ENCODE assay signal across 8 cellular contexts in the genomic region with DNA sequence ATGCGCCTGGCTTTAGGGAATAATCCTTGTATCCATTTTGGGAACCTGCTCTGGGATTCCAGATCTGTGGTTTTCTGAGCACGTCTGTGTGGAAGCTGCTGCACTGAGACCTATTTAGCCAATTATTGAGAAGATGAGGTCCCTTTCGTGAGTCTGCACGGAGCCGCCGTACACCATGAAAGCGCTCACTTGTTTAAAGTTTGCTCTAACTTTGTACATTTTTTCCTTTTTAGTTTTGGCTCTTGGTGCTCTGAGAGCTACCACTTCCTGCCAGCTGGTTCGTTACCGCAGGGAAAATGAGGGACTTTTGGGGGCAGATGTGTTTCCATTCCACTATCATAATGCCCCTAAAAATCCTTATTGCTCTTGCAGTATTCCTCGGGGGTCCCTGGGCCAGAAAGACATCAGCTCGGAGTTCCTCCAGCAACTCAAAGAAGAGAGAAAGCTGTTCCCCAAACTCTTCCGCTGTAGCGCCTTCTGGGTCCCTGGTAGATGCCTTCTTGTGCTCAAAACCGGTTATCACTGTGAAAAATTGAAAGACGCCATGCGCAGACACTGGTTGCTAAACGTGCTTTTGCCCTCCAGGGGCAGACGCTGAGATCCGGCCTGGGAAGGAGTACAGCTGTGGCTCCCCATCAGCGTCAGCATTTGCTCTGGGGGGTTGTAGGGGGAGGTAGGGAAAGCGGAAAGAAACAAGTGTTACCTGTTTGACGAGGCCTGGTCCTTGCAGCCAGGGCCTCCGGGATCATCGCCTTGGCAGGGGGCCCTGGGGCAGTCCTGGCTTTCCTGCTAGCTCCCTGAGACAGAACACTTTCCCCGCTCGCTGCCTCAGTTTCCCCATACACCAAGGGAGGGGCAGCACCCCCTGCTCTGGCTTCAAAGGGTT.
DNase-seq lines count a peak whose midpoint lies in the region; ATAC-seq and TF ChIP-seq lines count a peak whose summit lies in the region.

No MANE protein-coding gene starts in this region.

- TF ChIP-seq POLR2A in transverse colon (IDR thresholded peaks at IDR 0.05): no peak

- no peaks in the 10 kb centered on the region for H3K9me3 ChIP-seq in transverse colon

- H3K27me3 ChIP-seq in transverse colon: peaks cover 2% of the 10 kb centered on the region

- in situ Hi-C loops in transverse colon (cut with MboI; ENCODE audit: low pct_ligation_motif_present in 1 of 4, low pct_unique_long_range_greater_than_20kb in 1 of 4, low sequenced_read_pairs in 3 of 4): loop anchor here in 2 of 4 donors (10.0 kb wide), 1 partner anchor 216 kb away; no protein-coding TSS in a partner anchor

- H3K4me3 ChIP-seq in WI38 (ENCODE audit: low read depth, low read length) (peak overlapping the region; percentile 24), transverse colon (peak overlapping the region in 1 of 4 donors; percentile 9)

- 60 to 100% methylated on average over 1 to 26 of the region's 26 CpGs for whole genome bisulfite sequencing in transverse colon (ENCODE audit: low coverage in 1 of 2), 2 donors

- H3K27ac ChIP-seq in transverse colon: peak overlapping the region; percentile 37 to 60 (median 56)

- TF ChIP-seq EP300 in transverse colon (IDR thresholded peaks at IDR 0.05; ENCODE audit: low read depth): no peak

- H3K36me3 ChIP-seq in transverse colon: no peaks in the 10 kb centered on the region

- TF ChIP-seq CTCF in WI38 (IDR thresholded peaks at IDR 0.05; ENCODE audit: low read depth, low read length): no peak
- TF ChIP-seq CTCF in transverse colon (IDR thresholded peaks at IDR 0.05): no peak

- no peak for ATAC-seq in GM18861 (IDR thresholded peaks at IDR 0.05; ENCODE audit: unreplicated experiment)
- ATAC-seq in HG02678 (IDR thresholded peaks at IDR 0.05; ENCODE audit: unreplicated experiment): no peak

- peaks cover 0 to 47% (median 20%) of the 10 kb centered on the region in 4 donors for H3K4me1 ChIP-seq in transverse colon

- intact Hi-C loops in transverse colon (cut with DNase I; ENCODE audit: low total_unique reads): no loop called here

- DNase-seq in activated gamma-delta T cell treated with Interleukin-2 at 50 U/mL for 16 hours: peak; percentile 20
- DNase-seq in activated gamma-delta T cell (lab: John Stamatoyannopoulos, UW): no peak
- peak; percentile 58 for DNase-seq in germinal center (ENCODE audit: low spot score)
- DNase-seq in transverse colon: no peak
- DNase-seq in NCI-H69 (lab: John Stamatoyannopoulos, UW): no peak

Comparison
In these comparisons a context has a peak if more than half of its experiments do, and no peak if none do; other contexts are left out.
1. DNase-seq: peak in activated gamma-delta T cell treated with Interleukin-2 at 50 U/mL for 16 hours (single experiment) and germinal center (single experiment); none in activated gamma-delta T cell (single experiment), transverse colon (single experiment) and NCI-H69 (single experiment).